Comparison of ENCODE assay signal across 8 cellular contexts in genomic region chr19:7919681-7920519, GRCh38. TPM values are rescaled to one million over a fixed set of nuclear protein-coding genes. Genes with fewer than 3 reads are reported as not detected.
DNase-seq lines count a peak whose midpoint lies in the region; ATAC-seq and TF ChIP-seq lines count a peak whose summit lies in the region.

TSS of gene SNAPC2 (plus strand) at chr19:7920338. CDS start at chr19:7920367, 29 bp downstream.

- ATAC-seq in GM18498 (IDR thresholded peaks at IDR 0.05; ENCODE audit: unreplicated experiment) (peak; percentile 70), HG02970 (IDR thresholded peaks at IDR 0.05; ENCODE audit: low FRiP score, unreplicated experiment) (peak; percentile 69), GM21447 (IDR thresholded peaks at IDR 0.05; ENCODE audit: unreplicated experiment) (no peak)

- peak within 1 kb of the TSS; percentile 64 for H3K4me3 ChIP-seq in astrocyte of the cerebellum (ENCODE audit: low read depth, low read length)
- H3K4me3 ChIP-seq in hepatocyte = peak within 1 kb of the TSS; percentile 83
- peak within 1 kb of the TSS; percentile 61 for H3K4me3 ChIP-seq in retinal pigment epithelial cell (ENCODE audit: low read length)

- in situ Hi-C loops in astrocyte of the cerebellum (cut with HindIII; ENCODE audit: low sequenced_read_pairs) = no loop called here

- peak within 1 kb of the TSS; percentile 93 for H3K27ac ChIP-seq in hepatocyte

- WGBS in hepatocyte (ENCODE audit: low lambda C conversion rate, missing lambda C conversion rate) = 13% methylated on average over 60 of the region's 60 CpGs

- H3K27me3 ChIP-seq in hepatocyte = peaks cover 29% of the 10 kb centered on the region

- peak; percentile 65 for DNase-seq in NCI-H2029 treated with DMSO at 0.1 percent for 48 hours (lab: John Stamatoyannopoulos, UW)
- peak; percentile 95 for DNase-seq in T-helper 9 cell
- DNase-seq in astrocyte of the cerebellum (ENCODE audit: low read depth) = peak; percentile 84
- peak; percentile 97 for DNase-seq in hepatocyte (ENCODE audit: low spot score)
- DNase-seq in retinal pigment epithelial cell (ENCODE audit: low read depth) = peak; percentile 49

- no peaks in the 10 kb centered on the region for H3K9me2 ChIP-seq in hepatocyte (replicated peaks; ENCODE audit: insufficient read depth)

- no peaks in the 10 kb centered on the region for H3K9me3 ChIP-seq in hepatocyte (ENCODE audit: low read depth)

- no peak for TF ChIP-seq CTCF in astrocyte of the cerebellum (IDR thresholded peaks at IDR 0.05; ENCODE audit: low read depth, low read length, missing control alignments)
- no peak for TF ChIP-seq CTCF in hepatocyte (IDR thresholded peaks at IDR 0.05; ENCODE audit: poor library complexity)
- TF ChIP-seq CTCF in retinal pigment epithelial cell (conservative IDR thresholded peaks at IDR 0.05; ENCODE audit: low read depth, low read length) = no peak

- peak within 1 kb of the TSS; percentile 87 for H3K4me2 ChIP-seq in hepatocyte

- peaks cover 36% of the 10 kb centered on the region for H3K4me1 ChIP-seq in hepatocyte (ENCODE audit: insufficient read depth)

- no peaks in the 10 kb centered on the region for H3K36me3 ChIP-seq in hepatocyte (replicated peaks; ENCODE audit: insufficient read depth, low read depth)

- H3K79me2 ChIP-seq in hepatocyte = no peaks in the 10 kb centered on the region

- H4K20me1 ChIP-seq in hepatocyte (ENCODE audit: insufficient read depth, poor library complexity, severe bottlenecking) = no peaks in the 10 kb centered on the region

- peak within 1 kb of the TSS; percentile 84 for H2AFZ ChIP-seq in hepatocyte

RNA-seq across cellular contexts. Expression of gene SNAPC2, which starts in this region (rescaled TPM):
- 6.5 and 11.8 TPM in 2 replicates for total RNA-seq in hepatocyte
- polyA plus RNA-seq in hepatocyte = 17.5 and 21.0 TPM in 2 replicates
